9 cellular contexts compared by ENCODE assay signal in genomic region chr12:127559349-127560040, GRCh38.
DNase-seq lines count a peak whose midpoint lies in the region; ATAC-seq lines count a peak whose summit lies in the region.
"Had no signal": no experiment of that assay in that cellular context is flagged by ENCODE, and none has a peak within 500 bp of the region (broad histone marks: within the 10 kb centered on the region; RNA-seq: fewer than 3 reads in every experiment).

No MANE protein-coding gene starts in this region.

- intact Hi-C loops in left cardiac atrium (cut with DNase I): no loop called here

- peak; percentile 84 for ATAC-seq in HG03196 (IDR thresholded peaks at IDR 0.05; ENCODE audit: unreplicated experiment)
- peak in 1 of 2 donors; percentile 47 for ATAC-seq in left cardiac atrium
- ATAC-seq: CD8-positive, alpha-beta T cell had no signal

- peak; percentile 11 for DNase-seq in SIG-M5 treated with dmso at 0.1 percent for 504 hours (lab: John Stamatoyannopoulos, UW; ENCODE audit: unreplicated experiment)
- DNase-seq in SIG-M5 (lab: John Stamatoyannopoulos, UW): no peak
- peak; percentile 13 for DNase-seq in NCI-H526 treated with DMSO at 0.1 percent for 48 hours (lab: John Stamatoyannopoulos, UW)
- DNase-seq in activated T-cell treated with anti-CD3 and anti-CD28 coated beads, Interleukin-2, amount 50 U/mL, for 48 hours: peak; percentile 69 to 77
- DNase-seq in left cardiac atrium: peak; percentile 42
- DNase-seq in stimulated activated CD4-positive, alpha-beta T cell treated with anti-CD3 and anti-CD28 coated beads, Interleukin-4, amount 100 ng/mL, for 24 hours: peak; percentile 64
- no peak for DNase-seq in NCI-H1694 treated with DMSO at 0.1 percent for 48 hours (lab: John Stamatoyannopoulos, UW)

Comparison
In these comparisons a context has a peak if more than half of its experiments do, and no peak if none do; other contexts are left out.
1. DNase-seq: peak in SIG-M5 treated with dmso at 0.1 percent for 504 hours (single experiment), NCI-H526 treated with DMSO at 0.1 percent for 48 hours (single experiment), activated T-cell treated with anti-CD3 and anti-CD28 coated beads, Interleukin-2, amount 50 U/mL, for 48 hours (2 of 2), left cardiac atrium (single experiment) and stimulated activated CD4-positive, alpha-beta T cell treated with anti-CD3 and anti-CD28 coated beads, Interleukin-4, amount 100 ng/mL, for 24 hours (single experiment); none in SIG-M5 (single experiment) and NCI-H1694 treated with DMSO at 0.1 percent for 48 hours (single experiment).